In the genomic region with DNA sequence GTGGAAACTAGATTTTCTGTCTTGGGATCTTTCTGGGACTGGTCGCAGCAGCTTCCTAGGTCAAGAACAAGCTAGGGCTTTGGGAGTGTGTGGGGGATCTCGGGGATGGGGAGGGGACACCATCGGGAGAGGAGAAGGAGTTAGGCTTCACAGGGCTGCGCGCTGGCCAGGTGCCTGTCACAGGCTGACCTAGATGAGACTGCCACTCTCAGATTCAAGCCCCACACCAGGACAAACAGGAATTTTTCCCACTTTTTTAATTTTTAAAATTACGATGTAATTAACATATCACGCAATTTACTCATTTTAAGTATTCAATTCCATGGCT, we compare ENCODE assay signal across 22 cellular contexts.
"Had no signal": no experiment of that assay in that cellular context is flagged by ENCODE, and none has a peak within 500 bp of the region (broad histone marks: within the 10 kb centered on the region; RNA-seq: fewer than 3 reads in every experiment).

No MANE protein-coding gene starts in this region.

- H3K27me3 ChIP-seq: Peyer's patch, SJSA1 had no signal

- ATAC-seq: activated CD8-positive, alpha-beta T cell treated with anti-CD3 and anti-CD28 coated beads, Interleukin-2, amount 10 ng/mL, durations not matched to agents 7 days and 5 days; K562; WTC11 had no signal

- H3K4me1 ChIP-seq: SJSA1 had no signal

- H3K4me3 ChIP-seq: K562, Peyer's patch, SJSA1 had no signal

- H3K4me3 Mint-ChIP-seq: activated CD8-positive, alpha-beta T cell treated with anti-CD3 and anti-CD28 coated beads, Interleukin-2, amount 10 ng/mL, durations not matched to agents 7 days and 5 days; activated naive CD4-positive, alpha-beta T cell treated with anti-CD3 and anti-CD28 coated beads, Interleukin-2, amount 50 U/mL, for 24 hours; T-helper 1 cell treated with Interleukin-12 subunit alpha and Interleukin-12 subunit beta and Interleukin-4 antibody, amounts not matched to agents 30 μg/mL and 1 μg/mL, for 36 hours; WTC11 had no signal

- H3K27ac Mint-ChIP-seq: activated naive CD4-positive, alpha-beta T cell treated with anti-CD3 and anti-CD28 coated beads, Interleukin-2, amount 50 U/mL, for 24 hours; T-helper 1 cell treated with Interleukin-12 subunit alpha and Interleukin-12 subunit beta and Interleukin-4 antibody, amounts not matched to agents 30 μg/mL and 1 μg/mL, for 36 hours; WTC11 had no signal

- H3K36me3 ChIP-seq: Peyer's patch, SJSA1 had no signal

- H3K27ac ChIP-seq: Peyer's patch, SJSA1 had no signal

- H3K9me3 Mint-ChIP-seq: activated naive CD4-positive, alpha-beta T cell treated with anti-CD3 and anti-CD28 coated beads, Interleukin-2, amount 50 U/mL, for 24 hours; T-helper 1 cell treated with Interleukin-12 subunit alpha and Interleukin-12 subunit beta and Interleukin-4 antibody, amounts not matched to agents 30 μg/mL and 1 μg/mL, for 36 hours; WTC11 had no signal

- H3K36me3 Mint-ChIP-seq: activated naive CD4-positive, alpha-beta T cell treated with anti-CD3 and anti-CD28 coated beads, Interleukin-2, amount 50 U/mL, for 24 hours; WTC11 had no signal

- H3K9me3 ChIP-seq: Peyer's patch, SJSA1 had no signal

- DNase-seq: activated CD4-positive, alpha-beta T cell treated with anti-CD3 and anti-CD28 coated beads for 48 hours; activated CD4-positive, alpha-beta T cell treated with anti-CD3 and anti-CD28 coated beads, Interleukin-2, amount 50 U/mL, for 4 hours; activated CD4-positive, CD25-positive, alpha-beta regulatory T cell treated with anti-CD3 and anti-CD28 coated beads, Interleukin-2, amount 50 U/mL, for 72 hours; activated CD8-positive, alpha-beta memory T cell treated with anti-CD3 and anti-CD28 coated beads, Interleukin-2, amount 50 U/mL, for 48 hours; activated CD8-positive, alpha-beta T cell treated with anti-CD3 and anti-CD28 coated beads, Interleukin-2, amount 10 ng/mL, durations not matched to agents 7 days and 5 days; activated T-cell treated with anti-CD3 and anti-CD28 coated beads, Interleukin-2, amount 50 U/mL, for 1 hour; aorta; Kasumi-1; NCI-H1092; NCI-H2029; NCI-H345; NCI-H510A treated with DMSO at 0.1 percent for 48 hours; NCI-H69; NK-92 treated with Interleukin-12 subunit alpha and Interleukin-12 subunit beta, amount 100 ng/mL, for 24 hours; OCI-M1; Peyer's patch; SHP77 had no signal
